ENCODE assay signal across 2 cellular contexts in the genomic region with DNA sequence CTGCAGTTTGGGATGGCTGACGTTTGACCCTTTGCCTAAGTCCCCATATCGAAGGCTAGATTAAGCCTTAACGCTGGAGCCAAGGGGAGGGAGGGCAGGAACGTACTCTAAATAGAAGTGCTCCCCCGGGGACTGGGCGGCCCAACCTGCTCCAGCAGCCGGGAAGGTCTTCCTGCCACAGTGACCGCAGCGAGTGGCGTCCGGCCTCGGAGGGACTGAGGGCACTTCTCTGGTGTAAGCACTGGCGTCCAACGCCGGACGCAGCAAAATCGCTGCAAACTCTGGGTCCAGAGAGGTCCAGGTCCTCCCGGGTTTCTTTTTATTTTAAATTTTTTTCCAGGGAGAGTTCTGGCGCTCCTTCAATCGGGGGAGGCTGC.
TF ChIP-seq lines count a peak whose summit lies in the region.

No MANE protein-coding gene starts in this region.

TF ChIP-seq in SK-N-SH, 30 proteins besides CTCF, POLR2A, EP300 and RAD21 (continued from another document):
- TF ChIP-seq, protein P1, sequence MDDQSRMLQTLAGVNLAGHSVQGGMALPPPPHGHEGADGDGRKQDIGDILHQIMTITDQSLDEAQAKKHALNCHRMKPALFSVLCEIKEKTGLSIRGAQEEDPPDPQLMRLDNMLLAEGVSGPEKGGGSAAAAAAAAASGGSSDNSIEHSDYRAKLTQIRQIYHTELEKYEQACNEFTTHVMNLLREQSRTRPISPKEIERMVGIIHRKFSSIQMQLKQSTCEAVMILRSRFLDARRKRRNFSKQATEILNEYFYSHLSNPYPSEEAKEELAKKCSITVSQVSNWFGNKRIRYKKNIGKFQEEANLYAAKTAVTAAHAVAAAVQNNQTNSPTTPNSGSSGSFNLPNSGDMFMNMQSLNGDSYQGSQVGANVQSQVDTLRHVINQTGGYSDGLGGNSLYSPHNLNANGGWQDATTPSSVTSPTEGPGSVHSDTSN (IDR thresholded peaks at IDR 0.05): no peak
- no peak for TF ChIP-seq YY1 (IDR thresholded peaks at IDR 0.05; ENCODE audit: low read depth)
- no peak for TF ChIP-seq NFIC (IDR thresholded peaks at IDR 0.05; ENCODE audit: borderline replicate concordance)
- no peak for TF ChIP-seq TAF1 (IDR thresholded peaks at IDR 0.05; ENCODE audit: borderline replicate concordance, low read depth, low read length)
- no peak for TF ChIP-seq RCOR1 (IDR thresholded peaks at IDR 0.05; ENCODE audit: low read length)
- no peak for TF ChIP-seq CHD2 (IDR thresholded peaks at IDR 0.05; ENCODE audit: low read length, partially characterized antibody)
- TF ChIP-seq EZH2phosphoT487 (IDR thresholded peaks at IDR 0.05; ENCODE audit: borderline replicate concordance, low read depth): no peak
- no peak for TF ChIP-seq MXI1 (IDR thresholded peaks at IDR 0.05; ENCODE audit: low read depth, low read length)
- TF ChIP-seq ELF1 (IDR thresholded peaks at IDR 0.05): no peak

TF ChIP-seq in SK-N-SH treated with all-trans-retinoic acid at 6 μM for 48 hours, 23 proteins besides CTCF, POLR2A, EP300 and RAD21 (continued from another document):
- TF ChIP-seq, protein P2, sequence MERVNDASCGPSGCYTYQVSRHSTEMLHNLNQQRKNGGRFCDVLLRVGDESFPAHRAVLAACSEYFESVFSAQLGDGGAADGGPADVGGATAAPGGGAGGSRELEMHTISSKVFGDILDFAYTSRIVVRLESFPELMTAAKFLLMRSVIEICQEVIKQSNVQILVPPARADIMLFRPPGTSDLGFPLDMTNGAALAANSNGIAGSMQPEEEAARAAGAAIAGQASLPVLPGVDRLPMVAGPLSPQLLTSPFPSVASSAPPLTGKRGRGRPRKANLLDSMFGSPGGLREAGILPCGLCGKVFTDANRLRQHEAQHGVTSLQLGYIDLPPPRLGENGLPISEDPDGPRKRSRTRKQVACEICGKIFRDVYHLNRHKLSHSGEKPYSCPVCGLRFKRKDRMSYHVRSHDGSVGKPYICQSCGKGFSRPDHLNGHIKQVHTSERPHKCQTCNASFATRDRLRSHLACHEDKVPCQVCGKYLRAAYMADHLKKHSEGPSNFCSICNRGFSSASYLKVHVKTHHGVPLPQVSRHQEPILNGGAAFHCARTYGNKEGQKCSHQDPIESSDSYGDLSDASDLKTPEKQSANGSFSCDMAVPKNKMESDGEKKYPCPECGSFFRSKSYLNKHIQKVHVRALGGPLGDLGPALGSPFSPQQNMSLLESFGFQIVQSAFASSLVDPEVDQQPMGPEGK (CRISPR knock-in tag; IDR thresholded peaks at IDR 0.05; ENCODE audit: borderline replicate concordance): no peak
- TF ChIP-seq ESRRG (CRISPR knock-in tag; IDR thresholded peaks at IDR 0.05): no peak
- TF ChIP-seq SNAI2 (CRISPR knock-in tag; IDR thresholded peaks at IDR 0.05): no peak
- TF ChIP-seq BACH2 (CRISPR knock-in tag; IDR thresholded peaks at IDR 0.05; ENCODE audit: borderline replicate concordance): no peak
- TF ChIP-seq, protein P3, sequence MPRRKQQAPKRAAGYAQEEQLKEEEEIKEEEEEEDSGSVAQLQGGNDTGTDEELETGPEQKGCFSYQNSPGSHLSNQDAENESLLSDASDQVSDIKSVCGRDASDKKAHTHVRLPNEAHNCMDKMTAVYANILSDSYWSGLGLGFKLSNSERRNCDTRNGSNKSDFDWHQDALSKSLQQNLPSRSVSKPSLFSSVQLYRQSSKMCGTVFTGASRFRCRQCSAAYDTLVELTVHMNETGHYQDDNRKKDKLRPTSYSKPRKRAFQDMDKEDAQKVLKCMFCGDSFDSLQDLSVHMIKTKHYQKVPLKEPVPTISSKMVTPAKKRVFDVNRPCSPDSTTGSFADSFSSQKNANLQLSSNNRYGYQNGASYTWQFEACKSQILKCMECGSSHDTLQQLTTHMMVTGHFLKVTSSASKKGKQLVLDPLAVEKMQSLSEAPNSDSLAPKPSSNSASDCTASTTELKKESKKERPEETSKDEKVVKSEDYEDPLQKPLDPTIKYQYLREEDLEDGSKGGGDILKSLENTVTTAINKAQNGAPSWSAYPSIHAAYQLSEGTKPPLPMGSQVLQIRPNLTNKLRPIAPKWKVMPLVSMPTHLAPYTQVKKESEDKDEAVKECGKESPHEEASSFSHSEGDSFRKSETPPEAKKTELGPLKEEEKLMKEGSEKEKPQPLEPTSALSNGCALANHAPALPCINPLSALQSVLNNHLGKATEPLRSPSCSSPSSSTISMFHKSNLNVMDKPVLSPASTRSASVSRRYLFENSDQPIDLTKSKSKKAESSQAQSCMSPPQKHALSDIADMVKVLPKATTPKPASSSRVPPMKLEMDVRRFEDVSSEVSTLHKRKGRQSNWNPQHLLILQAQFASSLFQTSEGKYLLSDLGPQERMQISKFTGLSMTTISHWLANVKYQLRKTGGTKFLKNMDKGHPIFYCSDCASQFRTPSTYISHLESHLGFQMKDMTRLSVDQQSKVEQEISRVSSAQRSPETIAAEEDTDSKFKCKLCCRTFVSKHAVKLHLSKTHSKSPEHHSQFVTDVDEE (CRISPR knock-in tag; IDR thresholded peaks at IDR 0.05): no peak
- no peak for TF ChIP-seq PPARA (CRISPR knock-in tag; IDR thresholded peaks at IDR 0.05; ENCODE audit: borderline replicate concordance)
- TF ChIP-seq GLIS3 (CRISPR knock-in tag; IDR thresholded peaks at IDR 0.05): no peak
- TF ChIP-seq CSDC2 (CRISPR knock-in tag; IDR thresholded peaks at IDR 0.05): no peak
- TF ChIP-seq ZFP30 (CRISPR knock-in tag; IDR thresholded peaks at IDR 0.05): no peak
- TF ChIP-seq ISL1 (CRISPR knock-in tag; IDR thresholded peaks at IDR 0.05): no peak
